16 cellular contexts compared by ENCODE assay signal in genomic region chr1:162855461-162856150, GRCh38. TPM values are rescaled to one million over a fixed set of nuclear protein-coding genes. Genes with fewer than 3 reads are reported as not detected.
DNase-seq lines count a peak whose midpoint lies in the region; ATAC-seq, FAIRE-seq and TF ChIP-seq lines count a peak whose summit lies in the region.
"Had no signal": no experiment of that assay in that cellular context is flagged by ENCODE, and none has a peak within 500 bp of the region (broad histone marks: within the 10 kb centered on the region; RNA-seq: fewer than 3 reads in every experiment).

No MANE protein-coding gene starts in this region.

- no peaks in the 10 kb centered on the region for H3K27me3 ChIP-seq in A673 (replicated peaks; ENCODE audit: insufficient read depth, low read depth, low read length, poor library complexity)
- H3K27me3 ChIP-seq in KMS-11 (ENCODE audit: insufficient read depth, low read depth), result no peaks in the 10 kb centered on the region
- no peaks in the 10 kb centered on the region for H3K27me3 ChIP-seq in astrocyte (ENCODE audit: insufficient read depth, low read length)
- H3K27me3 ChIP-seq in pancreas, result no peaks in the 10 kb centered on the region

- TF ChIP-seq CTCF in A673 (conservative IDR thresholded peaks at IDR 0.05; ENCODE audit: low read depth, low read length) (no peak), KMS-11 (conservative IDR thresholded peaks at IDR 0.05; ENCODE audit: low read depth, low read length) (no peak), astrocyte (IDR thresholded peaks at IDR 0.05; ENCODE audit: insufficient read depth, low read depth, low read length) (no peak), pancreas (IDR thresholded peaks at IDR 0.05) (no peak)

- H3K9ac ChIP-seq in KMS-11, result no peak overlapping the region
- peak overlapping the region; percentile 75 for H3K9ac ChIP-seq in astrocyte (ENCODE audit: low read length)

- H3K4me3 Mint-ChIP-seq in astrocyte (ENCODE audit: unreplicated experiment), result no peak overlapping the region
- H3K4me3 Mint-ChIP-seq: activated T-cell treated with anti-CD3 and anti-CD28 coated beads, Interleukin-2, amount 50 U/mL, for 4 hours had no signal

- WGBS in pancreas, 2 donors, result 76 to 82% methylated on average over 4 of the region's 4 CpGs

- intact Hi-C loops in A673 (cut with micrococcal nuclease; ENCODE audit: unreplicated experiment) (loop anchor here (2.0 kb wide), 2 partner anchors 213 to 319 kb away; partner anchors contain the start of gene RGS4), pancreas (cut with DNase I) (loop anchor here in 2 of 3 donors (10.0 kb wide), 3 partner anchors 319 to 459 kb away; no protein-coding TSS in a partner anchor)

- POLR2A ChIA-PET in A673 (lab: Charles Lee; ENCODE audit: low non-redundant PET), result no interaction called here

- no peaks in the 10 kb centered on the region for H3K9me3 ChIP-seq in A673 (ENCODE audit: low read depth, low read length, poor library complexity, severe bottlenecking)
- no peaks in the 10 kb centered on the region for H3K9me3 ChIP-seq in astrocyte (ENCODE audit: insufficient read depth, low read depth, low read length)
- H3K9me3 ChIP-seq in pancreas, result no peaks in the 10 kb centered on the region

- H2AFZ ChIP-seq in KMS-11 (ENCODE audit: low read depth) (no peak overlapping the region), astrocyte (ENCODE audit: low read depth, low read length) (no peak overlapping the region)

- H3K27me3 Mint-ChIP-seq in astrocyte (ENCODE audit: low read depth, unreplicated experiment), result no peaks in the 10 kb centered on the region

- CTCF ChIA-PET in A673 (lab: Charles Lee), result no interaction called here

- ATAC-seq in pancreas, result no peak
- ATAC-seq: activated T-cell treated with anti-CD3 and anti-CD28 coated beads, Interleukin-2, amount 50 U/mL, for 4 hours had no signal

- H3K4me3 ChIP-seq in A673 (ENCODE audit: low read depth, low read length, poor library complexity, severe bottlenecking) (no peak overlapping the region), KMS-11 (IDR thresholded peaks at IDR 0.05; ENCODE audit: insufficient read depth, low read depth, low read length) (no peak overlapping the region), astrocyte (ENCODE audit: insufficient read depth, low read depth, low read length) (peak overlapping the region; percentile 3), pancreas (no peak overlapping the region)

- FAIRE-seq in astrocyte (lab: Jason Lieb, UNC) (peak; percentile 41), pancreas (lab: Jason Lieb, UNC) (no peak)
- FAIRE-seq: endometrium had no signal

- H3K9me3 Mint-ChIP-seq in astrocyte (ENCODE audit: unreplicated experiment), result no peaks in the 10 kb centered on the region
- H3K9me3 Mint-ChIP-seq: activated T-cell treated with anti-CD3 and anti-CD28 coated beads, Interleukin-2, amount 50 U/mL, for 4 hours had no signal

- H3K36me3 Mint-ChIP-seq in astrocyte (ENCODE audit: low read depth, unreplicated experiment), result no peaks in the 10 kb centered on the region

- DNase-seq in A673 (ENCODE audit: low spot score) (peak; percentile 53), astrocyte (ENCODE audit: low read depth) (peak; percentile 76), glomerular visceral epithelial cell (ENCODE audit: extremely low spot score) (peak; percentile 42), COLO668 (lab: John Stamatoyannopoulos, UW; ENCODE audit: unreplicated experiment) (no peak), NCI-H187 (lab: John Stamatoyannopoulos, UW) (no peak), pancreas (no peak)
- no peak for DNase-seq in stimulated activated CD4-positive, alpha-beta T cell treated with anti-CD3 and anti-CD28 coated beads, Interleukin-4, amount 100 ng/mL, for 1 hour
- DNase-seq: activated CD4-positive, alpha-beta T cell treated with anti-CD3 and anti-CD28 coated beads for 1 hour; activated T-cell treated with anti-CD3 and anti-CD28 coated beads, Interleukin-2, amount 50 U/mL, for 4 hours; hypothalamus; stimulated activated CD8-positive, alpha-beta memory T cell treated with anti-CD3 and anti-CD28 coated beads, Interleukin-4, amount 100 ng/mL, for 48 hours; T-helper 1 cell had no signal

- H4K20me1 ChIP-seq in KMS-11 (ENCODE audit: insufficient read depth) (no peaks in the 10 kb centered on the region), astrocyte (ENCODE audit: insufficient read depth, low read length) (no peaks in the 10 kb centered on the region)

- H3K79me2 ChIP-seq in KMS-11 (ENCODE audit: insufficient read depth, low read depth) (no peaks in the 10 kb centered on the region), astrocyte (ENCODE audit: insufficient read depth, low read length) (no peaks in the 10 kb centered on the region)

- H3K27ac ChIP-seq in A673 (ENCODE audit: low read depth, low read length, poor library complexity, severe bottlenecking), result peak overlapping the region; percentile 57
- peak overlapping the region; percentile 9; the same call in 1 of the 2 replicates for H3K27ac ChIP-seq in KMS-11
- peak overlapping the region; percentile 92 for H3K27ac ChIP-seq in astrocyte (ENCODE audit: low read depth, low read length)
- no peak overlapping the region for H3K27ac ChIP-seq in pancreas

- peak overlapping the region; percentile 9; the same call in 1 of the 2 replicates for H3K4me2 ChIP-seq in KMS-11
- peak overlapping the region; percentile 64 for H3K4me2 ChIP-seq in astrocyte (ENCODE audit: low read length)

- peak overlapping the region; percentile 93 for H3K27ac Mint-ChIP-seq in astrocyte (ENCODE audit: unreplicated experiment)

- H3K4me1 Mint-ChIP-seq in astrocyte (ENCODE audit: low read depth, unreplicated experiment), result peaks cover 20% of the 10 kb centered on the region

- H3K36me3 ChIP-seq in A673 (ENCODE audit: insufficient read depth, low read length, poor library complexity, severe bottlenecking) (no peaks in the 10 kb centered on the region), KMS-11 (ENCODE audit: insufficient read depth) (no peaks in the 10 kb centered on the region), astrocyte (ENCODE audit: insufficient read depth, low read length) (no peaks in the 10 kb centered on the region), pancreas (no peaks in the 10 kb centered on the region)

- no TSS peak for BruUV-seq in A673 (replicated peaks; lab: Mats Ljungman, UMichigan)

- peaks cover 25% of the 10 kb centered on the region for H3K4me1 ChIP-seq in A673 (ENCODE audit: insufficient read depth, low read length, poor library complexity, severe bottlenecking)
- peaks cover 35% of the 10 kb centered on the region for H3K4me1 ChIP-seq in KMS-11 (ENCODE audit: low read depth, poor library complexity, severe bottlenecking)
- peaks cover 39% of the 10 kb centered on the region for H3K4me1 ChIP-seq in astrocyte (ENCODE audit: insufficient read depth, low read length)
- H3K4me1 ChIP-seq in pancreas, result no peaks in the 10 kb centered on the region

RNA-seq across cellular contexts. Expression of gene CCDC190, which starts 5.4 kb away (rescaled TPM):
- total RNA-seq in A673 (2021), result 0.39 TPM in 1 of 2 replicates, not detected in the other
- not detected in 2 replicates for total RNA-seq in astrocyte
- total RNA-seq in pancreas, result not detected
- not detected for polyA plus RNA-seq in pancreas
- total RNA-seq: activated T-cell treated with anti-CD3 and anti-CD28 coated beads, Interleukin-2, amount 50 U/mL, for 4 hours; liver had no signal
- polyA plus RNA-seq: liver, neural cell had no signal

Comparison
In these comparisons a context has a peak if more than half of its experiments do, and no peak if none do; other contexts are left out.
1. DNase-seq: peak in A673 (single experiment), astrocyte (single experiment) and glomerular visceral epithelial cell (single experiment); none in COLO668 (single experiment), stimulated activated CD4-positive, alpha-beta T cell treated with anti-CD3 and anti-CD28 coated beads, Interleukin-4, amount 100 ng/mL, for 1 hour (single experiment), NCI-H187 (0 of 2) and pancreas (0 of 6).
2. H3K27ac ChIP-seq: peak in A673 (single experiment), KMS-11 (single experiment) and astrocyte (single experiment); none in pancreas (0 of 4).